1 cellular context compared by ENCODE assay signal in genomic region chr2:61763605-61764034, GRCh38.
TF ChIP-seq lines count a peak whose summit lies in the region.

No MANE protein-coding gene starts in this region.

TF ChIP-seq in HepG2, 621 proteins besides CTCF, POLR2A, EP300 and RAD21 (continued from another document and continues in another):
- TF ChIP-seq TFDP2 (CRISPR knock-in tag; IDR thresholded peaks at IDR 0.05) (peak; percentile 20; the same call in 1 of the 2 replicates), HOXA9 (CRISPR knock-in tag; IDR thresholded peaks at IDR 0.05; ENCODE audit: borderline replicate concordance) (no peak), HMGXB4 (CRISPR knock-in tag; IDR thresholded peaks at IDR 0.05; ENCODE audit: borderline replicate concordance in 1 of 2, low read depth in 1 of 2) (peak; percentile 32 to 89; a peak in 2 of 4 replicates), ZNF879 (CRISPR knock-in tag; IDR thresholded peaks at IDR 0.05) (no peak), CBX2 (IDR thresholded peaks at IDR 0.05; ENCODE audit: low read depth, low read length) (no peak), CBX2 (CRISPR knock-in tag; IDR thresholded peaks at IDR 0.05; ENCODE audit: low read depth) (no peak), ZZZ3 (CRISPR knock-in tag; IDR thresholded peaks at IDR 0.05; ENCODE audit: borderline replicate concordance) (no peak), ZNF788 (CRISPR knock-in tag; IDR thresholded peaks at IDR 0.05; ENCODE audit: borderline replicate concordance) (no peak), ZNF138 (CRISPR knock-in tag; IDR thresholded peaks at IDR 0.05; ENCODE audit: low read depth) (no peak), ZNF274 (CRISPR knock-in tag; IDR thresholded peaks at IDR 0.05) (peak; percentile 2; the same call in 1 of the 2 replicates), ZNF850 (CRISPR knock-in tag; conservative IDR thresholded peaks at IDR 0.05) (no peak), ZNF556 (CRISPR knock-in tag; IDR thresholded peaks at IDR 0.05; ENCODE audit: borderline replicate concordance) (no peak), SALL1 (CRISPR knock-in tag; IDR thresholded peaks at IDR 0.05) (peak; percentile 57), ZNF20 (CRISPR knock-in tag; IDR thresholded peaks at IDR 0.05) (no peak), KLF13 (CRISPR knock-in tag; IDR thresholded peaks at IDR 0.05) (no peak), BATF2 (CRISPR knock-in tag; IDR thresholded peaks at IDR 0.05) (no peak), GTF3A (CRISPR knock-in tag; conservative IDR thresholded peaks at IDR 0.05) (no peak), NFE2L1 (CRISPR knock-in tag; IDR thresholded peaks at IDR 0.05; ENCODE audit: borderline replicate concordance) (no peak), ZBTB44 (CRISPR knock-in tag; IDR thresholded peaks at IDR 0.05) (no peak), ZNF768 (CRISPR knock-in tag; IDR thresholded peaks at IDR 0.05) (no peak), MXD4 (CRISPR knock-in tag; IDR thresholded peaks at IDR 0.05) (no peak), ZNF772 (CRISPR knock-in tag; IDR thresholded peaks at IDR 0.05) (no peak), ISL2 (CRISPR knock-in tag; IDR thresholded peaks at IDR 0.05) (no peak), ZBTB10 (CRISPR knock-in tag; IDR thresholded peaks at IDR 0.05; ENCODE audit: borderline replicate concordance) (no peak), SMARCE1 (IDR thresholded peaks at IDR 0.05; ENCODE audit: borderline replicate concordance) (no peak), RBAK (CRISPR knock-in tag; IDR thresholded peaks at IDR 0.05) (no peak), NFRKB (IDR thresholded peaks at IDR 0.05) (no peak), TBP (CRISPR knock-in tag; IDR thresholded peaks at IDR 0.05) (no peak), DBP (CRISPR knock-in tag; IDR thresholded peaks at IDR 0.05; ENCODE audit: not compliant biosample characterization) (no peak), ZNF776 (CRISPR knock-in tag; IDR thresholded peaks at IDR 0.05) (no peak), ADNP (CRISPR knock-in tag; IDR thresholded peaks at IDR 0.05) (no peak), NFE2 (CRISPR knock-in tag; IDR thresholded peaks at IDR 0.05) (no peak), ZFYVE20 (CRISPR knock-in tag; IDR thresholded peaks at IDR 0.05; ENCODE audit: borderline replicate concordance, low read depth) (no peak), FOXO4 (CRISPR knock-in tag; conservative IDR thresholded peaks at IDR 0.05) (no peak), ZNF292 (CRISPR knock-in tag; IDR thresholded peaks at IDR 0.05; ENCODE audit: borderline replicate concordance, low read depth) (no peak), ZSCAN31 (CRISPR knock-in tag; IDR thresholded peaks at IDR 0.05; ENCODE audit: low read depth) (no peak), ATF5 (CRISPR knock-in tag; IDR thresholded peaks at IDR 0.05; ENCODE audit: low read depth) (no peak), ZUFSP (CRISPR knock-in tag; IDR thresholded peaks at IDR 0.05; ENCODE audit: borderline replicate concordance) (no peak), ATF6 (CRISPR knock-in tag; conservative IDR thresholded peaks at IDR 0.05) (no peak), HIVEP1 (CRISPR knock-in tag; IDR thresholded peaks at IDR 0.05) (no peak), PCBP2 (optimal IDR thresholded peaks at IDR 0.05; ENCODE audit: low read depth, low read length, poor library complexity, severe bottlenecking) (no peak), BRCA1 (CRISPR knock-in tag; IDR thresholded peaks at IDR 0.05) (no peak), GLMP (CRISPR knock-in tag; IDR thresholded peaks at IDR 0.05; ENCODE audit: borderline replicate concordance) (no peak), ZNF235 (CRISPR knock-in tag; IDR thresholded peaks at IDR 0.05; ENCODE audit: borderline replicate concordance) (no peak), THAP9 (CRISPR knock-in tag; IDR thresholded peaks at IDR 0.05; ENCODE audit: borderline replicate concordance) (no peak)
